ENCODE assay signal across 13 cellular contexts in genomic region chr12:116990329-116990728, GRCh38.
DNase-seq lines count a peak whose midpoint lies in the region; ATAC-seq and TF ChIP-seq lines count a peak whose summit lies in the region.
"Had no signal": no experiment of that assay in that cellular context is flagged by ENCODE, and none has a peak within 500 bp of the region (broad histone marks: within the 10 kb centered on the region; RNA-seq: fewer than 3 reads in every experiment).

No MANE protein-coding gene starts in this region.

- no peak overlapping the region for H3K9ac ChIP-seq in IMR-90 (ENCODE audit: low read depth, low read length)
- H3K9ac ChIP-seq: BLaER1 treated with 17β-estradiol and CSF1 and Interleukin-3, amounts not matched to agents 10 nM and 100 nM had no signal

- no peak overlapping the region for H3K27ac ChIP-seq in IMR-90 (ENCODE audit: insufficient read depth, low read length)
- H3K27ac ChIP-seq in left ventricle myocardium inferior (replicated peaks), result peak overlapping the region; percentile 44
- peak overlapping the region; percentile 68 for H3K27ac ChIP-seq in osteoblast (ENCODE audit: low read depth, low read length)
- H3K27ac ChIP-seq: BLaER1 treated with 17β-estradiol and CSF1 and Interleukin-3, amounts not matched to agents 10 nM and 100 nM had no signal

- H2BK5ac ChIP-seq in IMR-90 (ENCODE audit: low read depth, low read length, poor library complexity, severe bottlenecking), result peak overlapping the region; percentile 78

- H2AK5ac ChIP-seq in IMR-90 (ENCODE audit: low read depth, low read length), result no peak overlapping the region

- H2AFZ ChIP-seq in IMR-90 (replicated peaks; ENCODE audit: low read length, poor library complexity) (no peak overlapping the region), osteoblast (ENCODE audit: low read length) (no peak overlapping the region)

- in situ Hi-C loops in IMR-90 (cut with MboI; ENCODE audit: low sequenced_read_pairs), result no loop called here

- H3K4me3 ChIP-seq in IMR-90 (ENCODE audit: insufficient read depth, low read depth, low read length) (no peak overlapping the region), left ventricle myocardium inferior (no peak overlapping the region), osteoblast (ENCODE audit: insufficient read depth, low read length) (no peak overlapping the region)
- H3K4me3 ChIP-seq: BLaER1 treated with 17β-estradiol and CSF1 and Interleukin-3, amounts not matched to agents 10 nM and 100 nM; GM12878; HAP-1 had no signal

- intact Hi-C loops in IMR-90 (cut with micrococcal nuclease) (no loop called here), left ventricle myocardium inferior (cut with micrococcal nuclease) (no loop called here)

- peaks cover 4% of the 10 kb centered on the region for H3K79me2 ChIP-seq in osteoblast (ENCODE audit: insufficient read depth, low read length)

- peak overlapping the region in 1 of 2 experiments; percentile 32; a peak in 1 of 4 replicates for H4K8ac ChIP-seq in IMR-90 (ENCODE audit: low read depth in 2 of 2, low read length in 2 of 2)

- no peak overlapping the region for H3K4ac ChIP-seq in IMR-90 (ENCODE audit: low read depth, low read length)

- no peak overlapping the region for H3K18ac ChIP-seq in IMR-90 (ENCODE audit: low read depth, low read length)

- no peak overlapping the region for H2AK9ac ChIP-seq in IMR-90 (replicated peaks; ENCODE audit: low read depth, low read length, poor library complexity)

- no peaks in the 10 kb centered on the region for H3K27me3 Mint-ChIP-seq in activated T-cell treated with anti-CD3 and anti-CD28 coated beads, Interleukin-2, amount 50 U/mL, for 4 hours (ENCODE audit: low read depth)
- H3K27me3 Mint-ChIP-seq: CD4-positive, CD25-positive, alpha-beta regulatory T cell had no signal

- H3K36me3 ChIP-seq in IMR-90 (ENCODE audit: control insufficient read depth, insufficient read depth, low read length) (peaks cover 25% of the 10 kb centered on the region), left ventricle myocardium inferior (peaks cover 20% of the 10 kb centered on the region), osteoblast (ENCODE audit: insufficient read depth, low read length) (peaks cover 27% of the 10 kb centered on the region)
- H3K36me3 ChIP-seq: HAP-1 had no signal

- ATAC-seq in IMR-90 (ENCODE audit: low read depth) (peak; percentile 27), GM19351 (IDR thresholded peaks at IDR 0.05; ENCODE audit: unreplicated experiment) (no peak)
- ATAC-seq in activated T-cell treated with anti-CD3 and anti-CD28 coated beads, Interleukin-2, amount 50 U/mL, for 4 hours, result no peak
- ATAC-seq: GM12878, HepG2 had no signal

- no peak for TF ChIP-seq RAD21 in IMR-90 (IDR thresholded peaks at IDR 0.05; ENCODE audit: low read length)

- no TSS peak for BruUV-seq in IMR-90 (replicated peaks; lab: Mats Ljungman, UMichigan)

- peaks cover 45% of the 10 kb centered on the region for H3K36me3 Mint-ChIP-seq in activated T-cell treated with anti-CD3 and anti-CD28 coated beads, Interleukin-2, amount 50 U/mL, for 4 hours (ENCODE audit: insufficient read depth)

- no peak overlapping the region for H3K14ac ChIP-seq in IMR-90 (replicated peaks; ENCODE audit: low read depth, low read length)

- H3K56ac ChIP-seq in IMR-90 (ENCODE audit: extremely low read depth, insufficient read depth, low read length), result no peak overlapping the region

- POLR2A ChIA-PET in IMR-90 (lab: Charles Lee; ENCODE audit: unreplicated experiment), result no interaction called here

- H3K27me3 ChIP-seq in IMR-90 (ENCODE audit: control insufficient read depth, insufficient read depth, low read length) (no peaks in the 10 kb centered on the region), left ventricle myocardium inferior (ENCODE audit: low read depth) (no peaks in the 10 kb centered on the region), osteoblast (ENCODE audit: insufficient read depth, low read length) (no peaks in the 10 kb centered on the region)
- H3K27me3 ChIP-seq: BLaER1 treated with 17β-estradiol and CSF1 and Interleukin-3, amounts not matched to agents 10 nM and 100 nM had no signal

- H3K4me2 ChIP-seq in IMR-90 (ENCODE audit: low read depth, low read length) (no peak overlapping the region; the same call in 1 of the 2 replicates), osteoblast (ENCODE audit: insufficient read depth, low read length) (no peak overlapping the region)
- H3K4me2 ChIP-seq: BLaER1 treated with 17β-estradiol and CSF1 and Interleukin-3, amounts not matched to agents 10 nM and 100 nM had no signal

- TF ChIP-seq CTCF in IMR-90 (conservative IDR thresholded peaks at IDR 0.05; ENCODE audit: low read depth, low read length), result no peak
- no peak for TF ChIP-seq CTCF in left ventricle myocardium inferior (IDR thresholded peaks at IDR 0.05; ENCODE audit: borderline replicate concordance)
- TF ChIP-seq CTCF in osteoblast (IDR thresholded peaks at IDR 0.05; ENCODE audit: extremely low read depth, low read depth, low read length), result no peak

- no peak overlapping the region for H3K4me3 Mint-ChIP-seq in activated T-cell treated with anti-CD3 and anti-CD28 coated beads, Interleukin-2, amount 50 U/mL, for 4 hours
- H3K4me3 Mint-ChIP-seq: CD4-positive, CD25-positive, alpha-beta regulatory T cell had no signal

- H2BK15ac ChIP-seq in IMR-90 (ENCODE audit: low read depth, low read length), result no peak overlapping the region

- 0 out of 2 replicates have a peak overlapping the region, but pooled peaks have one; percentile 29 for H2BK20ac ChIP-seq in IMR-90 (ENCODE audit: low read depth, low read length)

- DNase-seq in EH (ENCODE audit: low read depth), result peak; percentile 22
- DNase-seq in IMR-90, result no peak
- no peak for DNase-seq in left ventricle myocardium inferior
- no peak for DNase-seq in osteoblast (ENCODE audit: insufficient read length, low spot score, missing footprints)
- no peak for DNase-seq in activated T-cell treated with anti-CD3 and anti-CD28 coated beads, Interleukin-2, amount 50 U/mL, for 4 hours
- no peak for DNase-seq in SW 1271 (lab: John Stamatoyannopoulos, UW)
- DNase-seq: ACHN; CD4-positive, CD25-positive, alpha-beta regulatory T cell had no signal

- peaks cover 7% of the 10 kb centered on the region for H3K9me1 ChIP-seq in IMR-90 (ENCODE audit: insufficient read depth, low read length)

- no peak overlapping the region for H4K91ac ChIP-seq in IMR-90 (ENCODE audit: insufficient read depth, low read depth, low read length)

- peaks cover 4% of the 10 kb centered on the region; the same call in 1 of the 2 replicates for H3K4me1 ChIP-seq in IMR-90 (ENCODE audit: control insufficient read depth, insufficient read depth, low read length)
- H3K4me1 ChIP-seq in left ventricle myocardium inferior, result peaks cover 38% of the 10 kb centered on the region
- peaks cover 17% of the 10 kb centered on the region for H3K4me1 ChIP-seq in osteoblast (ENCODE audit: insufficient read depth, low read length)
- H3K4me1 ChIP-seq: HAP-1 had no signal

- CTCF ChIA-PET in IMR-90 (lab: Yijun Ruan, JAX), result no interaction called here

- H3K9me3 Mint-ChIP-seq in activated T-cell treated with anti-CD3 and anti-CD28 coated beads, Interleukin-2, amount 50 U/mL, for 4 hours, result no peaks in the 10 kb centered on the region
- H3K9me3 Mint-ChIP-seq: CD4-positive, CD25-positive, alpha-beta regulatory T cell had no signal

- dilution Hi-C loops in IMR-90 (cut with HindIII; ENCODE audit: low sequenced_read_pairs, unreplicated experiment), result no loop called here

- no peak overlapping the region for H4K5ac ChIP-seq in IMR-90 (ENCODE audit: low read depth, low read length)

- H3K9me3 ChIP-seq in IMR-90 (ENCODE audit: control insufficient read depth, insufficient read depth, low read length) (no peaks in the 10 kb centered on the region), left ventricle myocardium inferior (replicated peaks) (no peaks in the 10 kb centered on the region), osteoblast (ENCODE audit: low read depth, low read length) (no peaks in the 10 kb centered on the region)
- H3K9me3 ChIP-seq: HAP-1 had no signal

- no peaks in the 10 kb centered on the region for H3K4me1 Mint-ChIP-seq in activated T-cell treated with anti-CD3 and anti-CD28 coated beads, Interleukin-2, amount 50 U/mL, for 4 hours (ENCODE audit: low read depth)

- peaks cover 7% of the 10 kb centered on the region for H4K20me1 ChIP-seq in IMR-90 (ENCODE audit: insufficient read depth, low read length)
- no peaks in the 10 kb centered on the region for H4K20me1 ChIP-seq in osteoblast (ENCODE audit: insufficient read depth, low read length)

- no peak overlapping the region for H3K23ac ChIP-seq in IMR-90 (ENCODE audit: low read depth, low read length)

- no peak overlapping the region for H2BK120ac ChIP-seq in IMR-90 (ENCODE audit: low read depth, low read length)

- no peak for TF ChIP-seq POLR2A in IMR-90 (IDR thresholded peaks at IDR 0.05; ENCODE audit: low read depth, low read length)

- H3K79me1 ChIP-seq in IMR-90 (ENCODE audit: low read depth in 1 of 2, low read length in 2 of 2), result peaks cover 15 to 27% of the 10 kb centered on the region in 2 experiments

TF ChIP-seq in IMR-90, 13 proteins besides CTCF, POLR2A, EP300 and RAD21:
- TF ChIP-seq ELK1 (IDR thresholded peaks at IDR 0.05; ENCODE audit: borderline replicate concordance, low read depth, low read length) (no peak), FOS (IDR thresholded peaks at IDR 0.05; ENCODE audit: low read depth, low read length) (no peak), CEBPB (IDR thresholded peaks at IDR 0.05; ENCODE audit: low read depth, low read length) (no peak), CHD1 (IDR thresholded peaks at IDR 0.05; ENCODE audit: low read depth, low read length) (no peak), MAZ (IDR thresholded peaks at IDR 0.05; ENCODE audit: borderline replicate concordance, low read depth, low read length) (no peak)
